ENCODE assay signal across 10 cellular contexts in genomic region chr9:112863214-112863613, GRCh38. TPM values are rescaled to one million over a fixed set of nuclear protein-coding genes. Genes with fewer than 3 reads are reported as not detected.
DNase-seq lines count a peak whose midpoint lies in the region; ATAC-seq and TF ChIP-seq lines count a peak whose summit lies in the region.
"Had no signal": no experiment of that assay in that cellular context is flagged by ENCODE, and none has a peak within 500 bp of the region (broad histone marks: within the 10 kb centered on the region; RNA-seq: fewer than 3 reads in every experiment).

No MANE protein-coding gene starts in this region.

- intact Hi-C loops in CD8-positive, alpha-beta T cell (cut with DNase I, micrococcal nuclease) = no loop called here

- in situ Hi-C loops in KBM-7 (cut with MboI; ENCODE audit: low pct_unique_long_range_greater_than_20kb, low sequenced_read_pairs) = no loop called here

- DNase-seq in CD8-positive, alpha-beta T cell = no peak
- DNase-seq in KBM-7 (peak; percentile 49), choroid plexus epithelial cell (ENCODE audit: low read depth) (peak; percentile 46), SK-N-DZ (ENCODE audit: low spot score) (no peak), NCI-H2107 treated with DMSO at 0.1 percent for 48 hours (lab: John Stamatoyannopoulos, UW; ENCODE audit: unreplicated experiment) (no peak)
- no peak for DNase-seq in activated CD8-positive, alpha-beta memory T cell treated with anti-CD3 and anti-CD28 coated beads, Interleukin-2, amount 50 U/mL, for 48 hours
- DNase-seq: activated naive CD4-positive, alpha-beta T cell; NCI-H524 treated with DMSO at 0.1 percent for 48 hours had no signal

- H3K9me3 ChIP-seq in CD8-positive, alpha-beta T cell (ENCODE audit: low read length) = no peaks in the 10 kb centered on the region
- no peaks in the 10 kb centered on the region for H3K9me3 ChIP-seq in neutrophil

- H3K27ac Mint-ChIP-seq in CD8-positive, alpha-beta T cell = peak overlapping the region; percentile 24

- peaks cover 32% of the 10 kb centered on the region for H3K36me3 Mint-ChIP-seq in CD8-positive, alpha-beta T cell

- no peaks in the 10 kb centered on the region for H3K4me1 Mint-ChIP-seq in CD8-positive, alpha-beta T cell (ENCODE audit: low read depth)

- no peak for TF ChIP-seq CTCF in CD8-positive, alpha-beta T cell (IDR thresholded peaks at IDR 0.05)
- TF ChIP-seq CTCF in choroid plexus epithelial cell (conservative IDR thresholded peaks at IDR 0.05; ENCODE audit: low read depth, low read length) (no peak), neutrophil (IDR thresholded peaks at IDR 0.05) (no peak)

- no peaks in the 10 kb centered on the region for H3K4me1 ChIP-seq in CD8-positive, alpha-beta T cell (ENCODE audit: insufficient read depth, low read length)
- H3K4me1 ChIP-seq in neutrophil (ENCODE audit: control insufficient read depth in 1 of 2, insufficient read depth in 1 of 2, low read depth in 1 of 2, low read length in 1 of 2) = peaks cover 67 to 84% of the 10 kb centered on the region in 2 experiments

- CTCF ChIA-PET in CD8-positive, alpha-beta T cell (lab: Charles Lee) = interaction anchor here (0.6 kb wide), 1 partner anchor 78 kb away, joined by 3 read pairs; no protein-coding TSS in a partner anchor

- H3K27ac ChIP-seq in CD8-positive, alpha-beta T cell (ENCODE audit: low read depth, low read length) = no peak overlapping the region
- H3K27ac ChIP-seq in neutrophil = peak overlapping the region; percentile 91

- no peak overlapping the region for H3K4me3 Mint-ChIP-seq in CD8-positive, alpha-beta T cell

- ATAC-seq in CD8-positive, alpha-beta T cell = no peak
- ATAC-seq in HG02981 (IDR thresholded peaks at IDR 0.05; ENCODE audit: unreplicated experiment) = no peak

- no peaks in the 10 kb centered on the region for H3K27me3 Mint-ChIP-seq in CD8-positive, alpha-beta T cell (ENCODE audit: low read depth)

- H3K9me3 Mint-ChIP-seq in CD8-positive, alpha-beta T cell = no peaks in the 10 kb centered on the region

- H3K27me3 ChIP-seq in CD8-positive, alpha-beta T cell (ENCODE audit: insufficient read depth, low read length) = no peaks in the 10 kb centered on the region
- no peaks in the 10 kb centered on the region for H3K27me3 ChIP-seq in neutrophil

- H3K4me3 ChIP-seq in CD8-positive, alpha-beta T cell (ENCODE audit: low read depth, low read length) = no peak overlapping the region
- H3K4me3 ChIP-seq in choroid plexus epithelial cell (ENCODE audit: low read depth, low read length) = no peak overlapping the region
- H3K4me3 ChIP-seq in neutrophil (ENCODE audit: low read depth in 1 of 2, low read length in 1 of 2) = peak overlapping the region; percentile 39 to 47

- H3K36me3 ChIP-seq in CD8-positive, alpha-beta T cell (ENCODE audit: insufficient read depth, low read length) = no peaks in the 10 kb centered on the region
- no peaks in the 10 kb centered on the region for H3K36me3 ChIP-seq in neutrophil

- POLR2A ChIA-PET in CD8-positive, alpha-beta T cell (lab: Charles Lee) = interaction anchor here (1.1 kb wide), 1 partner anchor 18 kb away, joined by 3 read pairs; no protein-coding TSS in a partner anchor

RNA-seq across cellular contexts. Expression of gene SLC46A2, which starts 27.5 kb away (rescaled TPM):
- total RNA-seq in CD8-positive, alpha-beta T cell = not detected
- polyA plus RNA-seq in SK-N-DZ (2014; cell fraction: cytosol; rRNA removed) = not detected in 2 replicates
- polyA plus RNA-seq in SK-N-DZ (2014; cell fraction: nucleus; rRNA removed) = not detected in 2 replicates

Comparison
In these comparisons a context has a peak if more than half of its experiments do, and no peak if none do; other contexts are left out.
1. DNase-seq: peak in KBM-7 (single experiment) and choroid plexus epithelial cell (single experiment); none in CD8-positive, alpha-beta T cell (0 of 7), activated CD8-positive, alpha-beta memory T cell treated with anti-CD3 and anti-CD28 coated beads, Interleukin-2, amount 50 U/mL, for 48 hours (single experiment), SK-N-DZ (single experiment) and NCI-H2107 treated with DMSO at 0.1 percent for 48 hours (single experiment).
2. H3K4me3 ChIP-seq: peak in neutrophil (2 of 2); none in CD8-positive, alpha-beta T cell (single experiment) and choroid plexus epithelial cell (single experiment).